Comparison of ENCODE assay signal across 12 cellular contexts in the genomic region with DNA sequence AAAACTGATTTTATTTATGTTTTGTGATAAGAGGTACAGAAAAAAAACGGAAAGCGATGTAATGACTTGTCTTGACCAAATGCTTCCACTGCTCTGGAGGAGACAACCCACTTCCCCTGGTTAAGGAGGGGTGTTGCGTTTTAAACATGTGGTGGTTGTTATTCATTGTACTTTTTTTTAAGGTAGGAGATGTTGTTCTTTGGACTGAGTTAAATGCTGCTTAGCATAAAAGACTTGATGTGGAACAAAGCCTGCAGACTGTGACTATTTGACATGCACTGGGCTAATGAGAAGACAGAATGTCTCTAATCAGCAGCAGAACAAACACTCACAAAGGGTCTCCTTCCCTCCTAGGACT.
DNase-seq lines count a peak whose midpoint lies in the region; ATAC-seq lines count a peak whose summit lies in the region.
"Had no signal": no experiment of that assay in that cellular context is flagged by ENCODE, and none has a peak within 500 bp of the region (broad histone marks: within the 10 kb centered on the region; RNA-seq: fewer than 3 reads in every experiment).

No MANE protein-coding gene starts in this region.

- H3K36me3 Mint-ChIP-seq in activated naive CD8-positive, alpha-beta T cell treated with anti-CD3 and anti-CD28 coated beads, Interleukin-2, amount 10 ng/mL, durations not matched to agents 7 days and 5 days = peaks cover 17% of the 10 kb centered on the region

- H3K4me1 Mint-ChIP-seq in activated naive CD8-positive, alpha-beta T cell treated with anti-CD3 and anti-CD28 coated beads, Interleukin-2, amount 10 ng/mL, durations not matched to agents 7 days and 5 days = peaks cover 33% of the 10 kb centered on the region
- H3K4me1 Mint-ChIP-seq: neural crest cell had no signal

- POLR2A ChIA-PET in activated naive CD8-positive, alpha-beta T cell treated with anti-CD3 and anti-CD28 coated beads, Interleukin-2, amount 10 ng/mL, durations not matched to agents 7 days and 5 days (lab: Charles Lee) = no interaction called here

- peak overlapping the region; percentile 56 for H3K4me3 Mint-ChIP-seq in activated naive CD8-positive, alpha-beta T cell treated with anti-CD3 and anti-CD28 coated beads, Interleukin-2, amount 10 ng/mL, durations not matched to agents 7 days and 5 days
- H3K4me3 Mint-ChIP-seq: neural crest cell had no signal

- DNase-seq in activated naive CD8-positive, alpha-beta T cell treated with anti-CD3 and anti-CD28 coated beads, Interleukin-2, amount 10 ng/mL, durations not matched to agents 7 days and 5 days = no peak
- DNase-seq in anterior cingulate cortex (lab: John Stamatoyannopoulos, UW) (no peak), globus pallidus (ENCODE audit: low spot score) (no peak), DMS79 treated with DMSO at 0.1 percent for 48 hours (lab: John Stamatoyannopoulos, UW) (no peak)
- DNase-seq in stimulated activated naive CD4-positive, alpha-beta T cell treated with Interleukin-2 at 50 U/mL for 16 hours (lab: John Stamatoyannopoulos, UW) = no peak
- DNase-seq: colonic mucosa, hypothalamus, transverse colon had no signal

- peak overlapping the region; percentile 30 for H3K27ac Mint-ChIP-seq in activated naive CD8-positive, alpha-beta T cell treated with anti-CD3 and anti-CD28 coated beads, Interleukin-2, amount 10 ng/mL, durations not matched to agents 7 days and 5 days

- ATAC-seq in GM18517 (IDR thresholded peaks at IDR 0.05; ENCODE audit: unreplicated experiment) = peak; percentile 70
- ATAC-seq in GM21515 (IDR thresholded peaks at IDR 0.05; ENCODE audit: unreplicated experiment) = peak; percentile 51
- peak; percentile 44 for ATAC-seq in HG03108 (IDR thresholded peaks at IDR 0.05; ENCODE audit: unreplicated experiment)
- ATAC-seq in activated naive CD8-positive, alpha-beta T cell treated with anti-CD3 and anti-CD28 coated beads, Interleukin-2, amount 10 ng/mL, durations not matched to agents 7 days and 5 days (ENCODE audit: low read depth) = peak; percentile 73

- no peaks in the 10 kb centered on the region for H3K27me3 Mint-ChIP-seq in activated naive CD8-positive, alpha-beta T cell treated with anti-CD3 and anti-CD28 coated beads, Interleukin-2, amount 10 ng/mL, durations not matched to agents 7 days and 5 days

- H3K9me3 Mint-ChIP-seq in activated naive CD8-positive, alpha-beta T cell treated with anti-CD3 and anti-CD28 coated beads, Interleukin-2, amount 10 ng/mL, durations not matched to agents 7 days and 5 days = no peaks in the 10 kb centered on the region
- H3K9me3 Mint-ChIP-seq: neural crest cell had no signal
